In genomic region chr5:171882118-171882517, GRCh38 we compare ENCODE assay signal across 1 cellular context.
TF ChIP-seq lines count a peak whose summit lies in the region.

No MANE protein-coding gene starts in this region.

TF ChIP-seq in H1, 55 proteins besides CTCF, POLR2A, EP300 and RAD21:
- TF ChIP-seq POLR2AphosphoS5 (IDR thresholded peaks at IDR 0.05; ENCODE audit: low read depth, low read length) (peak; percentile 18; the same call in 1 of the 2 replicates), TEAD4 (IDR thresholded peaks at IDR 0.05; ENCODE audit: low read depth, low read length) (no peak)
